ENCODE assay signal across 25 cellular contexts in genomic region chr22:43182726-43183125, GRCh38. TPM values are rescaled to one million over a fixed set of nuclear protein-coding genes. Genes with fewer than 3 reads are reported as not detected.
DNase-seq lines count a peak whose midpoint lies in the region; ATAC-seq and TF ChIP-seq lines count a peak whose summit lies in the region.
"Had no signal": no experiment of that assay in that cellular context is flagged by ENCODE, and none has a peak within 500 bp of the region (broad histone marks: within the 10 kb centered on the region; RNA-seq: fewer than 3 reads in every experiment).

No MANE protein-coding gene starts in this region.

- POLR2A ChIA-PET in WTC11 (lab: Charles Lee): no interaction called here

- H3K4me2 ChIP-seq in neuronal stem cell (ENCODE audit: insufficient read depth, low read length, poor library complexity, severe bottlenecking): no peak overlapping the region
- H3K4me2 ChIP-seq: SK-N-SH had no signal

- H2BK5ac ChIP-seq in neuronal stem cell (ENCODE audit: low read length): no peak overlapping the region

- H2BK12ac ChIP-seq in neuronal stem cell (ENCODE audit: low read length): no peak overlapping the region

- H3K27me3 Mint-ChIP-seq in CD14-positive monocyte (ENCODE audit: low read depth in 3 of 3) (no peaks in the 10 kb centered on the region), WTC11 (ENCODE audit: low read depth) (no peaks in the 10 kb centered on the region; the same call in 1 of the 2 replicates)
- H3K27me3 Mint-ChIP-seq: CD4-positive, alpha-beta memory T cell; IgD-negative memory B cell had no signal

- no peak overlapping the region for H2BK15ac ChIP-seq in neuronal stem cell (ENCODE audit: low read length)

- no peak overlapping the region for H3K27ac ChIP-seq in neuronal stem cell (replicated peaks; ENCODE audit: low read length)
- H3K27ac ChIP-seq: Peyer's patch had no signal

- H2AK5ac ChIP-seq in neuronal stem cell (ENCODE audit: low read depth, low read length): no peak overlapping the region

- peak overlapping the region; percentile 73 for H3K23ac ChIP-seq in neuronal stem cell (ENCODE audit: low read depth, low read length, poor library complexity)

- peaks cover 22% of the 10 kb centered on the region for H3K79me1 ChIP-seq in neuronal stem cell (ENCODE audit: low read depth, low read length)

- H3K4me1 Mint-ChIP-seq in CD14-positive monocyte (peaks cover 23% of the 10 kb centered on the region), WTC11 (peaks cover 18% of the 10 kb centered on the region)

- H3K4me3 ChIP-seq in neuronal stem cell (ENCODE audit: low read length in 2 of 2): no peak overlapping the region
- H3K4me3 ChIP-seq: BLaER1 treated with 17β-estradiol and CSF1 and Interleukin-3, amounts not matched to agents 10 nM and 100 nM; Peyer's patch had no signal

- no peaks in the 10 kb centered on the region for H3K27me3 ChIP-seq in neuronal stem cell (ENCODE audit: control insufficient read depth in 3 of 3, insufficient read depth in 3 of 3, low read depth in 1 of 3, low read length in 3 of 3)
- H3K27me3 ChIP-seq: BLaER1 treated with 17β-estradiol and CSF1 and Interleukin-3, amounts not matched to agents 10 nM and 100 nM; Peyer's patch had no signal

- H3K4me1 ChIP-seq in neuronal stem cell (ENCODE audit: control insufficient read depth in 2 of 2, insufficient read depth in 1 of 2, low read depth in 1 of 2, low read length in 2 of 2): peaks cover 10 to 11% of the 10 kb centered on the region in 2 donors

- peaks cover 0 to 4% (median 0%) of the 10 kb centered on the region in 7 donors for H3K9me3 Mint-ChIP-seq in CD14-positive monocyte
- H3K9me3 Mint-ChIP-seq in WTC11: no peaks in the 10 kb centered on the region
- H3K9me3 Mint-ChIP-seq: IgD-negative memory B cell had no signal

- H3K14ac ChIP-seq in neuronal stem cell (ENCODE audit: low read length): no peak overlapping the region

- H2AFZ ChIP-seq in neuronal stem cell (ENCODE audit: low read length): no peak overlapping the region

- H3K18ac ChIP-seq in neuronal stem cell (ENCODE audit: low read length): no peak overlapping the region

- DNase-seq in CD14-positive monocyte (ENCODE audit: low spot score) (peak; percentile 42), WTC11 (ENCODE audit: low spot score) (no peak), neuronal stem cell (ENCODE audit: low spot score) (no peak), Ammon's horn (ENCODE audit: low spot score) (no peak), iPS-NIHi11 (ENCODE audit: low spot score) (no peak), NCI-H2081 treated with DMSO at 0.1 percent for 48 hours (lab: John Stamatoyannopoulos, UW) (no peak)
- DNase-seq: Caco-2, DMS 273 treated with DMSO at 0.1 percent for 48 hours, DMS79, GF-D8, NCI-H1048, NCI-H1417 treated with DMSO at 0.1 percent for 48 hours, NCI-H1694 treated with DMSO at 0.1 percent for 48 hours, NCI-H2081, NCI-H2171, NCI-H226, NCI-H510A, NCI-H69, Peyer's patch, SK-N-SH had no signal

- no peak overlapping the region for H4K91ac ChIP-seq in neuronal stem cell (ENCODE audit: low read depth, low read length, poor library complexity)

- TF ChIP-seq CTCF in CD14-positive monocyte (IDR thresholded peaks at IDR 0.05) (no peak), WTC11 (IDR thresholded peaks at IDR 0.05) (no peak)

- no peak overlapping the region for H2BK120ac ChIP-seq in neuronal stem cell (ENCODE audit: low read depth, low read length)

- no peak overlapping the region for H4K8ac ChIP-seq in neuronal stem cell (ENCODE audit: low read depth, low read length)

- peaks cover 26 to 45% of the 10 kb centered on the region in 2 donors for H3K36me3 Mint-ChIP-seq in CD14-positive monocyte
- H3K36me3 Mint-ChIP-seq in WTC11: peaks cover 37% of the 10 kb centered on the region

- no CpG with 5 or more reads among the region's 17 CpGs for WGBS in neuronal stem cell (ENCODE audit: extremely low coverage in 2 of 2, insufficient read length in 2 of 2, insufficient replicate concordance in 1 of 2), 2 donors

- TF ChIP-seq POLR2A in GM19193 (IDR thresholded peaks at IDR 0.05; ENCODE audit: extremely low read depth, insufficient read depth, insufficient read length): peak; percentile 13

- H3K4me3 Mint-ChIP-seq in CD14-positive monocyte (no peak overlapping the region), WTC11 (no peak overlapping the region)
- H3K4me3 Mint-ChIP-seq: IgD-negative memory B cell had no signal

- no peak overlapping the region for H3K4ac ChIP-seq in neuronal stem cell (ENCODE audit: low read length)

- CTCF ChIA-PET in WTC11 (lab: Charles Lee): interaction anchor here (1.4 kb wide), 1 partner anchor 46 kb away, joined by 5 read pairs; no protein-coding TSS in a partner anchor

- intact Hi-C loops in CD14-positive monocyte (cut with micrococcal nuclease): no loop called here

- H3K9ac ChIP-seq in neuronal stem cell (ENCODE audit: low read depth, low read length, poor library complexity): no peak overlapping the region
- H3K9ac ChIP-seq: SK-N-SH had no signal

- no peak for ATAC-seq in WTC11
- ATAC-seq in SK-N-SH treated with all-trans-retinoic acid at 6 μM for 48 hours: no peak

- H3K36me3 ChIP-seq in neuronal stem cell (replicated peaks in 1 of 2; ENCODE audit: control insufficient read depth in 2 of 2, insufficient read depth in 2 of 2, low read length in 2 of 2): peaks cover 38 to 47% of the 10 kb centered on the region in 2 donors

- H3K9me3 ChIP-seq in neuronal stem cell (replicated peaks in 1 of 2; ENCODE audit: control insufficient read depth in 2 of 2, insufficient read depth in 1 of 2, low read depth in 1 of 2, low read length in 2 of 2): peaks cover 0 to 4% of the 10 kb centered on the region in 2 donors
- H3K9me3 ChIP-seq: BLaER1 treated with 17β-estradiol and CSF1 and Interleukin-3, amounts not matched to agents 10 nM and 100 nM; Caco-2; Peyer's patch; SK-N-SH had no signal

- H3K27ac Mint-ChIP-seq in CD14-positive monocyte: no peak overlapping the region
- H3K27ac Mint-ChIP-seq in WTC11: peak overlapping the region; percentile 78; the same call in 1 of the 2 replicates
- H3K27ac Mint-ChIP-seq: IgD-negative memory B cell had no signal

TF ChIP-seq in WTC11, 78 proteins besides CTCF, POLR2A, EP300 and RAD21 (continues in another document):
- TF ChIP-seq NFE2L1 (CRISPR knock-in tag; IDR thresholded peaks at IDR 0.05) (no peak), MYBL2 (CRISPR knock-in tag; IDR thresholded peaks at IDR 0.05) (no peak), PRRX2 (CRISPR knock-in tag; IDR thresholded peaks at IDR 0.05) (no peak), NR2C2 (CRISPR knock-in tag; IDR thresholded peaks at IDR 0.05) (no peak), OVOL2 (CRISPR knock-in tag; IDR thresholded peaks at IDR 0.05; ENCODE audit: borderline replicate concordance) (no peak), EMX1 (CRISPR knock-in tag; IDR thresholded peaks at IDR 0.05) (no peak), TP53 (CRISPR knock-in tag; IDR thresholded peaks at IDR 0.05) (no peak), ETV6 (CRISPR knock-in tag; IDR thresholded peaks at IDR 0.05) (no peak), ZBTB21 (CRISPR knock-in tag; IDR thresholded peaks at IDR 0.05; ENCODE audit: borderline replicate concordance) (no peak), SP1 (CRISPR knock-in tag; conservative IDR thresholded peaks at IDR 0.05) (no peak), SMAD4 (CRISPR knock-in tag; IDR thresholded peaks at IDR 0.05) (no peak), ZNF423 (CRISPR knock-in tag; IDR thresholded peaks at IDR 0.05) (no peak), TEAD4 (CRISPR knock-in tag; IDR thresholded peaks at IDR 0.05) (no peak)

TF ChIP-seq in SK-N-SH treated with all-trans-retinoic acid at 6 μM for 48 hours, 23 proteins besides CTCF, POLR2A, EP300 and RAD21:
- TF ChIP-seq CREB5 (CRISPR knock-in tag; IDR thresholded peaks at IDR 0.05; ENCODE audit: low read depth) (no peak), ZNF70 (CRISPR knock-in tag; IDR thresholded peaks at IDR 0.05) (no peak), POU6F1 (CRISPR knock-in tag; IDR thresholded peaks at IDR 0.05; ENCODE audit: borderline replicate concordance, low read depth) (no peak), ZC3H10 (CRISPR knock-in tag; IDR thresholded peaks at IDR 0.05) (no peak)

RNA-seq across cellular contexts. Expression of gene TTLL12, which starts 4.2 kb away (rescaled TPM):
- 10 to 100 TPM; 16.5 to 16.6 TPM for polyA plus RNA-seq in CD14-positive monocyte
- total RNA-seq in WTC11 (2021): 129 to 134 TPM (median 129 TPM) in 3 replicates
- polyA plus RNA-seq in neuronal stem cell (2013, experiment 1 of 2): 35.3 TPM
- polyA plus RNA-seq in neuronal stem cell (2013, experiment 2 of 2): 37.1 TPM

RNA-seq across cellular contexts. Expression of gene TSPO, which starts 31.4 kb away (rescaled TPM):
- polyA plus RNA-seq in CD14-positive monocyte: 1,000 to 10,000 TPM; 2,230 to 2,663 TPM
- total RNA-seq in WTC11 (2021): 21.9 to 28.6 TPM (median 23.8 TPM) in 3 replicates
- 13.7 TPM for polyA plus RNA-seq in neuronal stem cell (2013, experiment 1 of 2)
- 13.8 TPM for polyA plus RNA-seq in neuronal stem cell (2013, experiment 2 of 2)

RNA-seq across cellular contexts. Expression of gene MCAT, which starts 39.5 kb away (rescaled TPM):
- polyA plus RNA-seq in CD14-positive monocyte: 1 to 10 TPM; 6.8 to 8.9 TPM
- total RNA-seq in WTC11 (2021): 16.2 to 18.5 TPM (median 16.6 TPM) in 3 replicates
- 14.6 TPM for polyA plus RNA-seq in neuronal stem cell (2013, experiment 1 of 2)
- 12.4 TPM for polyA plus RNA-seq in neuronal stem cell (2013, experiment 2 of 2)
